8 cellular contexts compared by ENCODE assay signal in genomic region chr7:75866497-75867389, GRCh38. TPM values are rescaled to one million over a fixed set of nuclear protein-coding genes. Genes with fewer than 3 reads are reported as not detected.
DNase-seq lines count a peak whose midpoint lies in the region; ATAC-seq and TF ChIP-seq lines count a peak whose summit lies in the region.

No MANE protein-coding gene starts in this region.

- intact Hi-C loops in Right ventricle myocardium superior (cut with DNase I) (loop anchor here (1.0 kb wide), 1 partner anchor 154 kb away; no protein-coding TSS in a partner anchor), posterior vena cava (cut with DNase I) (loop anchor here in 1 of 2 donors (2.0 kb wide), 1 partner anchor 154 kb away; no protein-coding TSS in a partner anchor)

- POLR2A ChIA-PET in RWPE1 (lab: Yijun Ruan, JAX; ENCODE audit: low non-redundant PET): no interaction called here

- ATAC-seq in Right ventricle myocardium superior (ENCODE audit: poor library complexity): peak; percentile 92
- no peak for ATAC-seq in GM18867 (IDR thresholded peaks at IDR 0.05; ENCODE audit: unreplicated experiment)

- H3K4me3 ChIP-seq in adipocyte (ENCODE audit: low read length): no peak overlapping the region

- no peaks in the 10 kb centered on the region for H3K27me3 ChIP-seq in adipocyte (replicated peaks; ENCODE audit: control insufficient read depth, insufficient read depth, low read length)

- H3K4me1 ChIP-seq in adipocyte (ENCODE audit: control insufficient read depth, insufficient read depth, low read length): peaks cover 14% of the 10 kb centered on the region

- DNase-seq in GDM1 (lab: John Stamatoyannopoulos, UW) (peak; percentile 41), LoVo (ENCODE audit: low spot score) (peak; percentile 65), RWPE1 (ENCODE audit: low spot score) (peak; percentile 63), adipocyte (ENCODE audit: low read depth) (peak; percentile 82), Right ventricle myocardium superior (peak; percentile 67), posterior vena cava (ENCODE audit: low spot score) (peak; percentile 86), NCI-H446 treated with DMSO at 0.1 percent for 48 hours (lab: John Stamatoyannopoulos, UW) (no peak)

- no peak overlapping the region for H3K9ac ChIP-seq in adipocyte (ENCODE audit: low read length)

- peak; percentile 85 for TF ChIP-seq CTCF in RWPE1 (conservative IDR thresholded peaks at IDR 0.05; ENCODE audit: low read depth)

- no peaks in the 10 kb centered on the region for H3K36me3 ChIP-seq in adipocyte (ENCODE audit: control insufficient read depth, insufficient read depth, low read length, severe bottlenecking)

- CTCF ChIA-PET in RWPE1 (lab: Yijun Ruan, JAX): interaction anchor here (0.5 to 2.4 kb wide), 9 partner anchors 9 to 423 kb away, joined by 3 to 15 read pairs (median 4); no protein-coding TSS in a partner anchor

- H3K27ac ChIP-seq in RWPE1: no peak overlapping the region

- H3K9me3 ChIP-seq in adipocyte (ENCODE audit: control insufficient read depth, low read length): no peaks in the 10 kb centered on the region

RNA-seq across cellular contexts. Expression of gene RHBDD2, which starts 12.1 kb away (rescaled TPM):
- 16.3 TPM for total RNA-seq in Right ventricle myocardium superior
- total RNA-seq in posterior vena cava: 10 to 100 TPM; 28.9 to 30.8 TPM

RNA-seq across cellular contexts. Expression of gene POR, which starts 48.2 kb away (rescaled TPM):
- total RNA-seq in Right ventricle myocardium superior (54.7 TPM), posterior vena cava (10 to 100 TPM; 76.3 to 88.8 TPM)

RNA-seq across cellular contexts. Expression of gene CCL24, which starts 53.1 kb away (rescaled TPM):
- total RNA-seq in Right ventricle myocardium superior (not detected), posterior vena cava (not detected)
